ENCODE assay signal across 8 cellular contexts in the genomic region with DNA sequence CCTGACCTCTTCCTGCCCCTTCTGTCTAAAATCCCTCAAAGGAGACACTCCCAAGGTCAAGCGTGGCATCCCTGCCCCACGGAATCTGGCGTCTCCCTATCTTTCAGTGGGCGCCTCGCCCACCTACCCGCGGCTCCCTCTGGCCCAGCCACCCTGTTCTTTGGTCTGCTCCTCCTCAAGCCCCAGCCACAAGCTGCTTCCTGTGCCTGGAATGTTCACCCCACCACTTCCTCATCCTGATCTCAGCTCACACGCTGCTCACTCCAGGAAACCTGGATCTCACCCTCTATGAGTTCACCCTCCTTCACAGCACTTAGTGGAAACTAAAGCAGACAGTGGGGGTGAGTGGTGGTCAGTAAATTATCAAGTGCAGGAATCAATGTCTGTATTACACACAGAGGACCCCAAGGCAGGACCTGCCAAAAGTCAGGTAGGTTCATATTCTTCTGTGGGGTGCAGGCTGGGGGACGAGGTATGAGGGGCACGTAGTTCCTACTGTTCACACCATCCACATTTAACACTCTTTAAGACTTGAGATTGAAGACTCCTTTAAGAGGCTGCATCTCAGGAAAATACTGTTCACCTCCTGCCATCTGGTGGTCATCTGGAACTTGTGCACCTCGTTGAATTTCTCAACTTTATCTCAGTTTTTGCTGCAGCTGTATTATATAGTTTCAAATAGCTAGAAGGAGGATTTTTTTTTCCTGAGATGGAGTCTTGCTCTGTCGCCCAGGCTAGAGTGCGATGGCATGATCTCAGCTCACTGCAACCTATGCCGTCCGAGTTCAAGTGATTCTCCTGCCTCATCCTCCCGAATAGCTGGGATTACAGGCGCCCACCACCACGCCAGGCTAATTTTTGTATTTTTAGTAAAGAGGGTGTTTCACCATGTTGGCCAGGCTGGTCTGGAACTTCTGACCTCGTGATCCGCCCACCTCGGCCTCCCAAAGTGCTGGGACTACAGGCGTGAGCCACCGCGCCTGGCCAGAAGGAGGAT.
A peak's percentile ranks its signal among the peaks of the same experiment; 100 is the strongest.
DNase-seq lines count a peak whose midpoint lies in the region; ATAC-seq and TF ChIP-seq lines count a peak whose summit lies in the region.

No MANE protein-coding gene starts in this region.

- H3K4me3 Mint-ChIP-seq in brain: no peak overlapping the region

- no peak for ATAC-seq in GM21526 (IDR thresholded peaks at IDR 0.05; ENCODE audit: low FRiP score, unreplicated experiment)

- H3K4me1 ChIP-seq in tibial artery: peaks cover 0 to 7% (median 0%) of the 10 kb centered on the region in 4 donors

- no peaks in the 10 kb centered on the region for H3K36me3 Mint-ChIP-seq in brain

- peaks cover 0 to 5% (median 0%) of the 10 kb centered on the region in 5 experiments for H3K9me3 Mint-ChIP-seq in brain

- H3K4me3 ChIP-seq in tibial artery: no peak overlapping the region

- TF ChIP-seq CTCF in brain (conservative IDR thresholded peaks at IDR 0.05) (peak; percentile 75 to 81), tibial artery (IDR thresholded peaks at IDR 0.05) (peak; percentile 39 to 40)

- H3K27ac Mint-ChIP-seq in brain: peak overlapping the region in 1 of 5 experiments; percentile 17

- H3K27ac ChIP-seq in tibial artery: no peak overlapping the region

- H3K36me3 ChIP-seq in tibial artery: no peaks in the 10 kb centered on the region

- peak; percentile 34 for DNase-seq in activated CD8-positive, alpha-beta memory T cell treated with anti-CD3 and anti-CD28 coated beads, Interleukin-2, amount 50 U/mL, for 48 hours
- DNase-seq in activated CD8-positive, alpha-beta memory T cell treated with anti-CD3 and anti-CD28 coated beads, Interleukin-2, amount 50 U/mL, for 4 hours: no peak
- DNase-seq in HCEC 1CT (peak; percentile 55), NCI-H460 (ENCODE audit: extremely low read depth, low read depth) (peak; percentile 63), iris pigment epithelial cell (ENCODE audit: low read depth) (peak; percentile 82), tibial artery (no peak)

- peaks cover 6% of the 10 kb centered on the region for H3K27me3 Mint-ChIP-seq in brain

- intact Hi-C loops in tibial artery (cut with DNase I; ENCODE audit: low total_unique reads): no loop called here

- H3K27me3 ChIP-seq in tibial artery: peaks cover 0 to 12% of the 10 kb centered on the region in 2 donors

- no peaks in the 10 kb centered on the region for H3K9me3 ChIP-seq in tibial artery

- peaks cover 8% of the 10 kb centered on the region for H3K4me1 Mint-ChIP-seq in brain

Comparison
In these comparisons a context has a peak if more than half of its experiments do, and no peak if none do; other contexts are left out.
1. DNase-seq: peak in activated CD8-positive, alpha-beta memory T cell treated with anti-CD3 and anti-CD28 coated beads, Interleukin-2, amount 50 U/mL, for 48 hours (single experiment), HCEC 1CT (single experiment), NCI-H460 (single experiment) and iris pigment epithelial cell (single experiment); none in activated CD8-positive, alpha-beta memory T cell treated with anti-CD3 and anti-CD28 coated beads, Interleukin-2, amount 50 U/mL, for 4 hours (single experiment) and tibial artery (0 of 2).